ENCODE assay signal across 2 cellular contexts in genomic region chr20:3047486-3048419, GRCh38.
TF ChIP-seq lines count a peak whose summit lies in the region.

No MANE protein-coding gene starts in this region.

TF ChIP-seq in SK-N-SH, 30 proteins besides CTCF, POLR2A, EP300 and RAD21 (continued from another document):
- TF ChIP-seq REST (IDR thresholded peaks at IDR 0.05; ENCODE audit: low read depth, low read length), result no peak
- no peak for TF ChIP-seq NRF1 (IDR thresholded peaks at IDR 0.05; ENCODE audit: low read depth, low read length)
- TF ChIP-seq USF2 (IDR thresholded peaks at IDR 0.05; ENCODE audit: borderline replicate concordance, low read depth, low read length), result no peak
- TF ChIP-seq PBX3 (IDR thresholded peaks at IDR 0.05), result no peak
- TF ChIP-seq RCOR1 (IDR thresholded peaks at IDR 0.05; ENCODE audit: low read length), result no peak
- TF ChIP-seq USF1 (IDR thresholded peaks at IDR 0.05; ENCODE audit: borderline replicate concordance, low read depth), result no peak
- no peak for TF ChIP-seq MXI1 (IDR thresholded peaks at IDR 0.05; ENCODE audit: low read depth, low read length)
- no peak for TF ChIP-seq GATA2 (CRISPR knock-in tag; IDR thresholded peaks at IDR 0.05)
- TF ChIP-seq, protein P1, sequence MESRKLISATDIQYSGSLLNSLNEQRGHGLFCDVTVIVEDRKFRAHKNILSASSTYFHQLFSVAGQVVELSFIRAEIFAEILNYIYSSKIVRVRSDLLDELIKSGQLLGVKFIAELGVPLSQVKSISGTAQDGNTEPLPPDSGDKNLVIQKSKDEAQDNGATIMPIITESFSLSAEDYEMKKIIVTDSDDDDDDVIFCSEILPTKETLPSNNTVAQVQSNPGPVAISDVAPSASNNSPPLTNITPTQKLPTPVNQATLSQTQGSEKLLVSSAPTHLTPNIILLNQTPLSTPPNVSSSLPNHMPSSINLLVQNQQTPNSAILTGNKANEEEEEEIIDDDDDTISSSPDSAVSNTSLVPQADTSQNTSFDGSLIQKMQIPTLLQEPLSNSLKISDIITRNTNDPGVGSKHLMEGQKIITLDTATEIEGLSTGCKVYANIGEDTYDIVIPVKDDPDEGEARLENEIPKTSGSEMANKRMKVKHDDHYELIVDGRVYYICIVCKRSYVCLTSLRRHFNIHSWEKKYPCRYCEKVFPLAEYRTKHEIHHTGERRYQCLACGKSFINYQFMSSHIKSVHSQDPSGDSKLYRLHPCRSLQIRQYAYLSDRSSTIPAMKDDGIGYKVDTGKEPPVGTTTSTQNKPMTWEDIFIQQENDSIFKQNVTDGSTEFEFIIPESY (IDR thresholded peaks at IDR 0.05; ENCODE audit: borderline replicate concordance, low read depth), result no peak
- no peak for TF ChIP-seq TEAD4 (IDR thresholded peaks at IDR 0.05; ENCODE audit: borderline replicate concordance, insufficient read depth)
- no peak for TF ChIP-seq RXRA (IDR thresholded peaks at IDR 0.05; ENCODE audit: borderline replicate concordance, low read depth)
- TF ChIP-seq TAF1 (IDR thresholded peaks at IDR 0.05; ENCODE audit: borderline replicate concordance, low read depth, low read length), result no peak
- no peak for TF ChIP-seq FOSL2 (IDR thresholded peaks at IDR 0.05; ENCODE audit: borderline replicate concordance, low read depth)

TF ChIP-seq in SK-N-SH treated with all-trans-retinoic acid at 6 μM for 48 hours, 23 proteins besides CTCF, POLR2A, EP300 and RAD21 (continued from another document):
- TF ChIP-seq CSRNP3 (CRISPR knock-in tag; IDR thresholded peaks at IDR 0.05) (no peak), PPARA (CRISPR knock-in tag; IDR thresholded peaks at IDR 0.05; ENCODE audit: borderline replicate concordance) (no peak), BACH2 (CRISPR knock-in tag; IDR thresholded peaks at IDR 0.05; ENCODE audit: borderline replicate concordance) (no peak)
